In the genomic region with DNA sequence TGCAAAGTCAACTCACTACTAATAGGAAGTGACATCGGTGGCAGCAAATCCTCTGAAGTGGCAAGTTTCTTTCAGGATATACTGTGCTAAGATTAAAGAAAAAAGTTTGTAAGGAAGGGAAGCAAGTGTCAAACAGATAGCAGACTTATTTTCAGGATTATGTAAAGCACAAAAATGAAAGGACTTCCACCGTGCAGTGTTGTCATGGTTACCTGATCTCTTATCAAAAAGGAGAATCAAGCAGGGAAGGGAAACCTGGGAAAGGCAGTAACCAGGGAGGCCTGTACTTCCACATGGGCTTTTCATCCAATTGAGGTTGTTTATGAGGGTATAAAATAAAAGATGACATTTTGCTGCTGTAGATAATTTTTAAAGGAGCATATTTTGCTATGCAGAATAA, we compare ENCODE assay signal across 17 cellular contexts.
A peak's percentile ranks its signal among the peaks of the same experiment; 100 is the strongest.
DNase-seq lines count a peak whose midpoint lies in the region; ATAC-seq and TF ChIP-seq lines count a peak whose summit lies in the region.
"Had no signal": no experiment of that assay in that cellular context is flagged by ENCODE, and none has a peak within 500 bp of the region (broad histone marks: within the 10 kb centered on the region; RNA-seq: fewer than 3 reads in every experiment).

No MANE protein-coding gene starts in this region.

- peak overlapping the region; percentile 97 for H3K27ac ChIP-seq in HL-60 (replicated peaks)
- H3K27ac ChIP-seq in adrenal gland: peak overlapping the region in 1 of 5 donors; percentile 44
- no peak overlapping the region for H3K27ac ChIP-seq in CD8-positive, alpha-beta T cell (ENCODE audit: low read depth, low read length)
- H3K27ac ChIP-seq: ovary had no signal

- POLR2A ChIA-PET in CD8-positive, alpha-beta T cell (lab: Charles Lee): no interaction called here

- peak; percentile 22 for DNase-seq in BE2C
- no peak for DNase-seq in HL-60 (ENCODE audit: low read depth in 1 of 2, low spot score in 1 of 2)
- DNase-seq in adrenal gland: peak in 4 of 7 donors; percentile 18 to 69 (median 35)
- no peak for DNase-seq in mucosa of descending colon
- DNase-seq in activated gamma-delta T cell treated with Interleukin-2 at 50 U/mL for 16 hours: no peak
- DNase-seq in CD8-positive, alpha-beta T cell: no peak
- no peak for DNase-seq in immature natural killer cell
- DNase-seq: activated CD4-positive, alpha-beta T cell treated with anti-CD3 and anti-CD28 coated beads for 4 hours; activated T-cell treated with anti-CD3 and anti-CD28 coated beads, Interleukin-2, amount 50 U/mL, for 4 hours; anterior cingulate cortex; NCI-H1105 treated with DMSO at 0.1 percent for 48 hours; ovary; Right ventricle myocardium superior; stimulated activated naive CD8-positive, alpha-beta T cell treated with anti-CD3 and anti-CD28 coated beads, Interleukin-15, amount 100 ng/mL, for 72 hours; T-helper 9 cell had no signal

- H3K27me3 ChIP-seq in BE2C (no peaks in the 10 kb centered on the region), HL-60 (ENCODE audit: insufficient read depth, poor library complexity, severe bottlenecking) (no peaks in the 10 kb centered on the region), adrenal gland (no peaks in the 10 kb centered on the region)
- no peaks in the 10 kb centered on the region for H3K27me3 ChIP-seq in CD8-positive, alpha-beta T cell (ENCODE audit: insufficient read depth, low read length)
- H3K27me3 ChIP-seq: ovary had no signal

- 35 to 45% (median 37%) methylated on average over 2 of the region's 2 CpGs for WGBS in adrenal gland, 4 donors

- H3K36me3 ChIP-seq in BE2C (no peaks in the 10 kb centered on the region), adrenal gland (replicated peaks in 1 of 2) (no peaks in the 10 kb centered on the region), mucosa of descending colon (ENCODE audit: low read depth) (no peaks in the 10 kb centered on the region)
- H3K36me3 ChIP-seq in CD8-positive, alpha-beta T cell (ENCODE audit: insufficient read depth, low read length): no peaks in the 10 kb centered on the region
- H3K36me3 ChIP-seq: ovary had no signal

- no peaks in the 10 kb centered on the region for H3K9me3 ChIP-seq in BE2C
- H3K9me3 ChIP-seq in adrenal gland (replicated peaks in 1 of 3): no peaks in the 10 kb centered on the region
- no peaks in the 10 kb centered on the region for H3K9me3 ChIP-seq in mucosa of descending colon
- no peaks in the 10 kb centered on the region for H3K9me3 ChIP-seq in CD8-positive, alpha-beta T cell (ENCODE audit: low read length)
- H3K9me3 ChIP-seq: ovary had no signal

- peaks cover 12% of the 10 kb centered on the region for H3K4me1 Mint-ChIP-seq in CD8-positive, alpha-beta T cell (ENCODE audit: low read depth)
- H3K4me1 Mint-ChIP-seq in immature natural killer cell: peaks cover 0 to 4% of the 10 kb centered on the region in 2 donors

- TF ChIP-seq CTCF in BE2C (IDR thresholded peaks at IDR 0.05; ENCODE audit: low read depth, low read length) (no peak), HL-60 (IDR thresholded peaks at IDR 0.05; ENCODE audit: insufficient read depth, low read length) (no peak), adrenal gland (IDR thresholded peaks at IDR 0.05) (no peak), mucosa of descending colon (IDR thresholded peaks at IDR 0.05) (no peak)
- no peak for TF ChIP-seq CTCF in CD8-positive, alpha-beta T cell (IDR thresholded peaks at IDR 0.05)

- no peaks in the 10 kb centered on the region for H3K36me3 Mint-ChIP-seq in CD8-positive, alpha-beta T cell
- no peaks in the 10 kb centered on the region for H3K36me3 Mint-ChIP-seq in immature natural killer cell
- H3K36me3 Mint-ChIP-seq: mesothelial cell of epicardium had no signal

- H3K9me3 Mint-ChIP-seq in CD8-positive, alpha-beta T cell: no peaks in the 10 kb centered on the region
- no peaks in the 10 kb centered on the region for H3K9me3 Mint-ChIP-seq in immature natural killer cell
- H3K9me3 Mint-ChIP-seq: mesothelial cell of epicardium had no signal

- H3K27me3 Mint-ChIP-seq in CD8-positive, alpha-beta T cell (ENCODE audit: low read depth): no peaks in the 10 kb centered on the region
- no peaks in the 10 kb centered on the region for H3K27me3 Mint-ChIP-seq in immature natural killer cell (ENCODE audit: low read depth in 3 of 3)
- H3K27me3 Mint-ChIP-seq: stimulated activated naive CD8-positive, alpha-beta T cell treated with anti-CD3 and anti-CD28 coated beads, Interleukin-15, amount 100 ng/mL, for 72 hours had no signal

- H3K4me1 ChIP-seq in BE2C (peaks cover 36% of the 10 kb centered on the region), adrenal gland (replicated peaks in 1 of 2) (peaks cover 0 to 16% of the 10 kb centered on the region in 2 donors), mucosa of descending colon (ENCODE audit: low read depth) (peaks cover 2% of the 10 kb centered on the region)
- no peaks in the 10 kb centered on the region for H3K4me1 ChIP-seq in CD8-positive, alpha-beta T cell (ENCODE audit: insufficient read depth, low read length)

- no peak overlapping the region for H3K4me3 Mint-ChIP-seq in CD8-positive, alpha-beta T cell
- H3K4me3 Mint-ChIP-seq in immature natural killer cell: no peak overlapping the region
- H3K4me3 Mint-ChIP-seq: activated T-cell treated with anti-CD3 and anti-CD28 coated beads, Interleukin-2, amount 50 U/mL, for 4 hours; mesothelial cell of epicardium had no signal

- no peak overlapping the region for H3K27ac Mint-ChIP-seq in CD8-positive, alpha-beta T cell
- no peak overlapping the region for H3K27ac Mint-ChIP-seq in immature natural killer cell
- H3K27ac Mint-ChIP-seq: stimulated activated naive CD8-positive, alpha-beta T cell treated with anti-CD3 and anti-CD28 coated beads, Interleukin-15, amount 100 ng/mL, for 72 hours had no signal

- TF ChIP-seq POLR2A in adrenal gland (IDR thresholded peaks at IDR 0.05): no peak

- intact Hi-C loops in adrenal gland (cut with DNase I): no loop called here
- intact Hi-C loops in mucosa of descending colon (cut with DNase I, micrococcal nuclease): no loop called here
- intact Hi-C loops in CD8-positive, alpha-beta T cell (cut with DNase I, micrococcal nuclease): no loop called here

- H3K4me3 ChIP-seq in BE2C (ENCODE audit: low read depth, low read length): no peak overlapping the region
- H3K4me3 ChIP-seq in HL-60 (replicated peaks; ENCODE audit: insufficient read depth, low read length): no peak overlapping the region
- no peak overlapping the region for H3K4me3 ChIP-seq in adrenal gland
- no peak overlapping the region for H3K4me3 ChIP-seq in mucosa of descending colon
- H3K4me3 ChIP-seq in CD8-positive, alpha-beta T cell (ENCODE audit: low read depth, low read length): no peak overlapping the region
- H3K4me3 ChIP-seq: ovary had no signal

- CTCF ChIA-PET in CD8-positive, alpha-beta T cell (lab: Charles Lee): no interaction called here

- ATAC-seq in mucosa of descending colon (peak; percentile 8), HG03135 (IDR thresholded peaks at IDR 0.05; ENCODE audit: unreplicated experiment) (no peak)
- no peak for ATAC-seq in CD8-positive, alpha-beta T cell
- ATAC-seq: activated T-cell treated with anti-CD3 and anti-CD28 coated beads, Interleukin-2, amount 50 U/mL, for 4 hours; stimulated activated naive CD8-positive, alpha-beta T cell treated with anti-CD3 and anti-CD28 coated beads, Interleukin-15, amount 100 ng/mL, for 72 hours had no signal

Comparison
In these comparisons a context has a peak if more than half of its experiments do, and no peak if none do; other contexts are left out.
1. DNase-seq: peak in BE2C (single experiment) and adrenal gland (4 of 7); none in HL-60 (0 of 2), mucosa of descending colon (0 of 3), activated gamma-delta T cell treated with Interleukin-2 at 50 U/mL for 16 hours (single experiment), CD8-positive, alpha-beta T cell (0 of 7) and immature natural killer cell (0 of 3).